Comparison of ENCODE assay signal across 22 cellular contexts in genomic region chr7:134784251-134785049, GRCh38. TPM values are rescaled to one million over a fixed set of nuclear protein-coding genes. Genes with fewer than 3 reads are reported as not detected.
DNase-seq lines count a peak whose midpoint lies in the region; ATAC-seq, FAIRE-seq and TF ChIP-seq lines count a peak whose summit lies in the region.
"Had no signal": no experiment of that assay in that cellular context is flagged by ENCODE, and none has a peak within 500 bp of the region (broad histone marks: within the 10 kb centered on the region; RNA-seq: fewer than 3 reads in every experiment).

No MANE protein-coding gene starts in this region.

- no peak overlapping the region for H3K4me3 Mint-ChIP-seq in astrocyte (ENCODE audit: unreplicated experiment)
- H3K4me3 Mint-ChIP-seq: activated CD8-positive, alpha-beta T cell treated with anti-CD3 and anti-CD28 coated beads for 36 hours; activated naive CD4-positive, alpha-beta T cell treated with anti-CD3 and anti-CD28 coated beads, Interleukin-2, amount 50 U/mL, for 24 hours; activated T-cell treated with anti-CD3 and anti-CD28 coated beads, Interleukin-2, amount 50 U/mL, for 72 hours; mesothelial cell of epicardium; WTC11 had no signal

- H3K79me2 ChIP-seq in GM23248 (ENCODE audit: insufficient read depth) (peaks cover 100% of the 10 kb centered on the region), astrocyte (ENCODE audit: insufficient read depth, low read length) (peaks cover 100% of the 10 kb centered on the region), smooth muscle cell (ENCODE audit: low read depth) (peaks cover 99% of the 10 kb centered on the region)

- H3K9ac ChIP-seq in GM23248 (no peak overlapping the region), astrocyte (ENCODE audit: low read length) (peak overlapping the region; percentile 34), smooth muscle cell (ENCODE audit: low read depth) (no peak overlapping the region)

- H3K36me3 Mint-ChIP-seq in astrocyte (ENCODE audit: low read depth, unreplicated experiment), result peaks cover 26% of the 10 kb centered on the region
- H3K36me3 Mint-ChIP-seq: activated naive CD4-positive, alpha-beta T cell treated with anti-CD3 and anti-CD28 coated beads, Interleukin-2, amount 50 U/mL, for 24 hours; mesothelial cell of epicardium; WTC11 had no signal

- H4K20me1 ChIP-seq in GM23248 (ENCODE audit: insufficient read depth) (peaks cover 19% of the 10 kb centered on the region), astrocyte (ENCODE audit: insufficient read depth, low read length) (peaks cover 97% of the 10 kb centered on the region), smooth muscle cell (ENCODE audit: low read depth) (peaks cover 100% of the 10 kb centered on the region)

- WGBS in GM23248 (ENCODE audit: low coverage in 1 of 2, low lambda C conversion rate in 2 of 2, missing lambda C conversion rate in 2 of 2), 2 experiments, result 95% methylated on average over 9 of the region's 9 CpGs
- WGBS in smooth muscle cell (ENCODE audit: low lambda C conversion rate), result 68% methylated on average over 9 of the region's 9 CpGs

- H3F3A ChIP-seq in GM23248 (ENCODE audit: insufficient read depth), result peaks cover 85% of the 10 kb centered on the region
- peaks cover 43% of the 10 kb centered on the region for H3F3A ChIP-seq in smooth muscle cell (ENCODE audit: low read depth)

- no peaks in the 10 kb centered on the region for H3K9me3 Mint-ChIP-seq in astrocyte (ENCODE audit: unreplicated experiment)
- H3K9me3 Mint-ChIP-seq: activated CD8-positive, alpha-beta T cell treated with anti-CD3 and anti-CD28 coated beads for 36 hours; activated naive CD4-positive, alpha-beta T cell treated with anti-CD3 and anti-CD28 coated beads, Interleukin-2, amount 50 U/mL, for 24 hours; activated T-cell treated with anti-CD3 and anti-CD28 coated beads, Interleukin-2, amount 50 U/mL, for 72 hours; mesothelial cell of epicardium; WTC11 had no signal

- H3K4me1 Mint-ChIP-seq in astrocyte (ENCODE audit: low read depth, unreplicated experiment), result peaks cover 21% of the 10 kb centered on the region

- H3K4me3 ChIP-seq in GM23248, result peak overlapping the region; percentile 93
- peak overlapping the region; percentile 47 for H3K4me3 ChIP-seq in astrocyte (ENCODE audit: insufficient read depth, low read depth, low read length)
- H3K4me3 ChIP-seq in smooth muscle cell, result peak overlapping the region; percentile 89
- no peak overlapping the region for H3K4me3 ChIP-seq in MG63
- H3K4me3 ChIP-seq: right lobe of liver had no signal

- H3K9me2 ChIP-seq in GM23248 (ENCODE audit: insufficient read depth), result no peaks in the 10 kb centered on the region

- ATAC-seq in GM21381 (IDR thresholded peaks at IDR 0.05; ENCODE audit: unreplicated experiment), result no peak
- no peak for ATAC-seq in HG03469 (IDR thresholded peaks at IDR 0.05; ENCODE audit: unreplicated experiment)
- ATAC-seq: activated CD8-positive, alpha-beta T cell treated with anti-CD3 and anti-CD28 coated beads for 36 hours; activated T-cell treated with anti-CD3 and anti-CD28 coated beads, Interleukin-2, amount 50 U/mL, for 72 hours; right lobe of liver; WTC11 had no signal

- H3K9me3 ChIP-seq in GM23248 (ENCODE audit: low read depth) (no peaks in the 10 kb centered on the region), astrocyte (ENCODE audit: insufficient read depth, low read depth, low read length) (no peaks in the 10 kb centered on the region), smooth muscle cell (replicated peaks; ENCODE audit: low read depth) (no peaks in the 10 kb centered on the region), MG63 (no peaks in the 10 kb centered on the region)
- H3K9me3 ChIP-seq: right lobe of liver had no signal

- no peak for DNase-seq in GM23248
- peak; percentile 64 for DNase-seq in astrocyte (ENCODE audit: low read depth)
- DNase-seq in kidney tubule cell (ENCODE audit: low spot score), result peak; percentile 30
- no peak for DNase-seq in smooth muscle cell (lab: John Stamatoyannopoulos, UW; ENCODE audit: unreplicated experiment)
- no peak for DNase-seq in MG63
- DNase-seq in GM03348 (ENCODE audit: low spot score), result no peak
- DNase-seq: activated CD8-positive, alpha-beta T cell treated with anti-CD3 and anti-CD28 coated beads for 36 hours; activated T-cell treated with anti-CD3 and anti-CD28 coated beads, Interleukin-2, amount 50 U/mL, for 72 hours; islet precursor cell; KG1; NCI-H1092; NCI-H2081 treated with DMSO at 0.1 percent for 48 hours; NCI-H510A treated with DMSO at 0.1 percent for 48 hours; right lobe of liver; SIG-M5; stimulated activated CD4-positive, alpha-beta T cell treated with anti-CD3 and anti-CD28 coated beads, Interleukin-1b, Interleukin-23, amount 100 ng/mL, for 48 hours; T-helper 2 cell had no signal

- H3K4me1 ChIP-seq in GM23248 (ENCODE audit: insufficient read depth) (peaks cover 74% of the 10 kb centered on the region), astrocyte (ENCODE audit: insufficient read depth, low read length) (peaks cover 58% of the 10 kb centered on the region), smooth muscle cell (ENCODE audit: low read depth) (peaks cover 29% of the 10 kb centered on the region)
- H3K4me1 ChIP-seq: right lobe of liver had no signal

- H3K27me3 ChIP-seq in GM23248 (replicated peaks; ENCODE audit: insufficient read depth), result no peaks in the 10 kb centered on the region
- H3K27me3 ChIP-seq in astrocyte (ENCODE audit: insufficient read depth, low read length), result no peaks in the 10 kb centered on the region
- no peaks in the 10 kb centered on the region for H3K27me3 ChIP-seq in smooth muscle cell (ENCODE audit: low read depth)
- H3K27me3 ChIP-seq in MG63, result no peaks in the 10 kb centered on the region
- H3K27me3 ChIP-seq: right lobe of liver had no signal

- TF ChIP-seq CTCF in astrocyte (IDR thresholded peaks at IDR 0.05; ENCODE audit: insufficient read depth, low read depth, low read length) (no peak), smooth muscle cell (IDR thresholded peaks at IDR 0.05; ENCODE audit: borderline replicate concordance, insufficient read depth, poor library complexity, severe bottlenecking) (no peak)

- H3K4me2 ChIP-seq in GM23248 (ENCODE audit: unreplicated experiment) (peak overlapping the region; percentile 100), astrocyte (ENCODE audit: low read length) (peak overlapping the region; percentile 96), smooth muscle cell (peak overlapping the region; percentile 93)

- H3K27ac ChIP-seq in GM23248, result no peak overlapping the region
- peak overlapping the region; percentile 93 for H3K27ac ChIP-seq in astrocyte (ENCODE audit: low read depth, low read length)
- H3K27ac ChIP-seq in smooth muscle cell (ENCODE audit: low read depth), result peak overlapping the region; percentile 92
- H3K27ac ChIP-seq: right lobe of liver had no signal

- H3K36me3 ChIP-seq in GM23248 (ENCODE audit: low read depth), result peaks cover 56% of the 10 kb centered on the region
- peaks cover 41% of the 10 kb centered on the region for H3K36me3 ChIP-seq in astrocyte (ENCODE audit: insufficient read depth, low read length)
- H3K36me3 ChIP-seq in smooth muscle cell (ENCODE audit: low read depth), result no peaks in the 10 kb centered on the region
- H3K36me3 ChIP-seq in MG63, result peaks cover 23% of the 10 kb centered on the region
- H3K36me3 ChIP-seq: right lobe of liver had no signal

- in situ Hi-C loops in GM23248 (cut with MboI), result no loop called here

- H2AFZ ChIP-seq in GM23248, result no peak overlapping the region
- no peak overlapping the region for H2AFZ ChIP-seq in astrocyte (ENCODE audit: low read depth, low read length)
- no peak overlapping the region for H2AFZ ChIP-seq in smooth muscle cell (ENCODE audit: low read depth)

- FAIRE-seq in astrocyte (lab: Jason Lieb, UNC), result no peak

- no peaks in the 10 kb centered on the region for H3K27me3 Mint-ChIP-seq in astrocyte (ENCODE audit: low read depth, unreplicated experiment)
- H3K27me3 Mint-ChIP-seq: activated CD8-positive, alpha-beta T cell treated with anti-CD3 and anti-CD28 coated beads for 36 hours; activated naive CD4-positive, alpha-beta T cell treated with anti-CD3 and anti-CD28 coated beads, Interleukin-2, amount 50 U/mL, for 24 hours had no signal

- H3K27ac Mint-ChIP-seq in astrocyte (ENCODE audit: unreplicated experiment), result no peak overlapping the region
- H3K27ac Mint-ChIP-seq: activated CD8-positive, alpha-beta T cell treated with anti-CD3 and anti-CD28 coated beads for 36 hours; activated naive CD4-positive, alpha-beta T cell treated with anti-CD3 and anti-CD28 coated beads, Interleukin-2, amount 50 U/mL, for 24 hours; activated T-cell treated with anti-CD3 and anti-CD28 coated beads, Interleukin-2, amount 50 U/mL, for 72 hours; mesothelial cell of epicardium; WTC11 had no signal

RNA-seq across cellular contexts. Expression of gene CALD1, which starts 5.0 kb away (rescaled TPM):
- 674 and 698 TPM in 2 replicates for total RNA-seq in GM23248 (2014; rRNA removed; shearing (Covaris generic))
- polyA plus RNA-seq in GM23248 (2016; fragmentation: Nextera tagmentation; extraction: Ambion mirVana) (1,687 and 1,703 TPM in 2 replicates), smooth muscle cell (1,552 and 1,869 TPM in 2 replicates)
- total RNA-seq in astrocyte (1,834 and 1,872 TPM in 2 replicates), smooth muscle cell (948 and 1,024 TPM in 2 replicates)
- 53.1 and 68.3 TPM in 2 replicates for total RNA-seq in MG63 (2014; rRNA removed; shearing (Covaris generic); ENCODE audit: low replicate concordance)

Comparison
In these comparisons a context has a peak if more than half of its experiments do, and no peak if none do; other contexts are left out.
1. DNase-seq: peak in astrocyte (single experiment) and kidney tubule cell (single experiment); none in GM23248 (single experiment), smooth muscle cell (single experiment), MG63 (single experiment) and GM03348 (single experiment).
2. Peak in every context shown above with its lines, with median percentiles within 50 percentile points of each other: H3K4me2 ChIP-seq.